In the genomic region with DNA sequence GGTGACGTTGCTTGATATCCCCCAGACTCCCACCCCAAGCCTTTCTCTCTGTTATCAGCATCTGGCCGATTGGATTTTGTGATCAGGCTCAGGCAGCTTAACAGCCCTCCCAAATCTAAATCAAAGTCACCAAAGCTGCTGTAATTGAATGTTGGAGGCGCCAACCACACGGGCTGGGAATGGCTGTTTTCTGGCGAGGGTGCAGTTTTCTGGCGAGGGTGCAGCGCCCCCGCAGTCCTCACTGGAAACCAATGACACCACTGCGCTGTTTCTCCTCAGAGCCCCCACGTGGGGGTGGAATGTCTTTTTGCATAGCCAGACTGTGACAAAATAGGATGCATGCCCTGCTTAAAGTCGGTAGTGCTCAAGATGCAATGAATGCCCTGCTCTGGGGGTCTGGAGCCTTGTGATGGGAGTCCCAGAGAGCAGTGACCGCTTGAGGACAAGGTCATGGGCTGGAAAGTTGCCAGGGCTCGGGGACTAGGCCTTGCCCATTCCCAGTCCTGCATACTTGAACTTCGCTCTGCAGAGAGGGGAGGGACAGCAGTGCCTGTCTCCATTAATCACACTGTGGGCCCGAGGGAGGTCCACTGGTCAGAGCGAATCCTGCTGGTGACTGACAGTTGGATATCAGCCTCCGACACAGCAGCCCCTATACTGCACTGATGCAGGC, we compare ENCODE assay signal across 15 cellular contexts.
A peak's percentile ranks its signal among the peaks of the same experiment; 100 is the strongest.
DNase-seq lines count a peak whose midpoint lies in the region; ATAC-seq and TF ChIP-seq lines count a peak whose summit lies in the region.
"Had no signal": no experiment of that assay in that cellular context is flagged by ENCODE, and none has a peak within 500 bp of the region (broad histone marks: within the 10 kb centered on the region; RNA-seq: fewer than 3 reads in every experiment).

No MANE protein-coding gene starts in this region.

- DNase-seq in H7 = peak; percentile 84
- DNase-seq in WERI-Rb-1 = peak; percentile 28
- peak; percentile 63 for DNase-seq in left kidney (ENCODE audit: low read depth, low spot score)
- peak; percentile 25 for DNase-seq in spleen
- DNase-seq in foreskin melanocyte = no peak
- DNase-seq in activated CD4-positive, alpha-beta T cell treated with anti-CD3 and anti-CD28 coated beads, Interleukin-2, amount 50 U/mL, for 1 hour = no peak
- DNase-seq in EL = no peak
- DNase-seq: activated CD4-positive, alpha-beta T cell treated with anti-CD3 and anti-CD28 coated beads, Interleukin-2, amount 10 ng/mL, durations not matched to agents 24 days and 14 days; CD4-positive, alpha-beta memory T cell; effector memory CD4-positive, alpha-beta T cell; HCEC 1CT; naive B cell; NCI-H2171 had no signal

- WGBS in spleen, 5 donors = 71 to 78% (median 72%) methylated on average over 17 of the region's 17 CpGs

- H3K27me3 ChIP-seq in H7 (ENCODE audit: control insufficient read depth, insufficient read depth, low read length) = no peaks in the 10 kb centered on the region
- no peaks in the 10 kb centered on the region for H3K27me3 ChIP-seq in WERI-Rb-1 (ENCODE audit: insufficient read depth, low read depth, severe bottlenecking)
- H3K27me3 ChIP-seq in spleen (replicated peaks in 1 of 7) = peaks cover 0 to 5% (median 0%) of the 10 kb centered on the region in 7 donors

- TF ChIP-seq CTCF in WERI-Rb-1 (IDR thresholded peaks at IDR 0.05; ENCODE audit: low read depth, low read length) (peak; percentile 64), spleen (IDR thresholded peaks at IDR 0.05 in 8 of 11, conservative IDR thresholded peaks at IDR 0.05 in 3 of 11) (no peak)

- no peak for TF ChIP-seq POLR2A in spleen (IDR thresholded peaks at IDR 0.05)

- H3K36me3 ChIP-seq in H7 (replicated peaks; ENCODE audit: control insufficient read depth, insufficient read depth, low read length) = no peaks in the 10 kb centered on the region
- no peaks in the 10 kb centered on the region for H3K36me3 ChIP-seq in WERI-Rb-1
- H3K36me3 ChIP-seq in spleen = no peaks in the 10 kb centered on the region

- no peaks in the 10 kb centered on the region for H3K4me1 ChIP-seq in spleen

- ATAC-seq in HG03196 (IDR thresholded peaks at IDR 0.05; ENCODE audit: unreplicated experiment) = no peak
- ATAC-seq: T-cell had no signal

- H3K9me3 ChIP-seq in WERI-Rb-1 (ENCODE audit: severe bottlenecking) = no peaks in the 10 kb centered on the region
- H3K9me3 ChIP-seq in spleen = no peaks in the 10 kb centered on the region

- intact Hi-C loops in spleen (cut with DNase I; ENCODE audit: low total_unique reads) = no loop called here

- H3K4me3 ChIP-seq in H7 (ENCODE audit: insufficient read depth, low read depth, low read length) (no peak overlapping the region), WERI-Rb-1 (ENCODE audit: low read depth, low read length) (no peak overlapping the region), spleen (no peak overlapping the region)

- H3K27ac ChIP-seq in WERI-Rb-1 (0 out of 2 replicates have a peak overlapping the region, but pooled peaks have one; percentile 10), spleen (no peak overlapping the region)

Comparison
In these comparisons a context has a peak if more than half of its experiments do, and no peak if none do; other contexts are left out.
1. DNase-seq: peak in H7 (single experiment), WERI-Rb-1 (single experiment), left kidney (single experiment) and spleen (single experiment); none in foreskin melanocyte (single experiment), activated CD4-positive, alpha-beta T cell treated with anti-CD3 and anti-CD28 coated beads, Interleukin-2, amount 50 U/mL, for 1 hour (single experiment) and EL (single experiment).